In genomic region chr7:81308643-81309354, GRCh38 we compare ENCODE assay signal across 18 cellular contexts.
DNase-seq lines count a peak whose midpoint lies in the region; ATAC-seq and TF ChIP-seq lines count a peak whose summit lies in the region.
"Had no signal": no experiment of that assay in that cellular context is flagged by ENCODE, and none has a peak within 500 bp of the region (broad histone marks: within the 10 kb centered on the region; RNA-seq: fewer than 3 reads in every experiment).

No MANE protein-coding gene starts in this region.

- H3K27me3 ChIP-seq in fibroblast of lung (ENCODE audit: control insufficient read depth, insufficient read depth, low read length) (no peaks in the 10 kb centered on the region), right lobe of liver (no peaks in the 10 kb centered on the region)
- H3K27me3 ChIP-seq: adrenal gland had no signal

- no peak overlapping the region for H3K9ac ChIP-seq in fibroblast of lung (ENCODE audit: insufficient read depth, low read length)

- no peak for TF ChIP-seq CTCF in fibroblast of lung (conservative IDR thresholded peaks at IDR 0.05 in 1 of 2, IDR thresholded peaks at IDR 0.05 in 1 of 2; ENCODE audit: low read depth in 1 of 2, low read length in 2 of 2)
- TF ChIP-seq CTCF in right lobe of liver (IDR thresholded peaks at IDR 0.05), result no peak

- TF ChIP-seq POLR2A in right lobe of liver (IDR thresholded peaks at IDR 0.05), result no peak

- H4K20me1 ChIP-seq in fibroblast of lung (ENCODE audit: control insufficient read depth, extremely low read depth, insufficient read depth, low read length), result no peaks in the 10 kb centered on the region

- ATAC-seq in right lobe of liver (no peak), GM18498 (IDR thresholded peaks at IDR 0.05; ENCODE audit: unreplicated experiment) (no peak)
- ATAC-seq: activated T-cell treated with anti-CD3 and anti-CD28 coated beads, Interleukin-2, amount 50 U/mL, for 4 hours; esophagus mucosa; stimulated activated naive CD8-positive, alpha-beta T cell treated with anti-CD3 and anti-CD28 coated beads, Interleukin-15, amount 100 ng/mL, for 72 hours had no signal

- H3K4me3 ChIP-seq in fibroblast of lung (replicated peaks in 1 of 4; ENCODE audit: control extremely low read depth in 1 of 4, insufficient read depth in 1 of 4, low read depth in 3 of 4, low read length in 4 of 4) (no peak overlapping the region), skeletal muscle cell (ENCODE audit: low read depth, low read length) (no peak overlapping the region), right lobe of liver (no peak overlapping the region)
- H3K4me3 ChIP-seq: adrenal gland, skin epidermis had no signal

- H3K9me3 ChIP-seq in fibroblast of lung (ENCODE audit: control insufficient read depth, insufficient read depth, low read depth, low read length) (no peaks in the 10 kb centered on the region), right lobe of liver (no peaks in the 10 kb centered on the region)
- H3K9me3 ChIP-seq: adrenal gland, Caco-2 had no signal

- H3K4me1 ChIP-seq in fibroblast of lung (ENCODE audit: control insufficient read depth, extremely low read depth, insufficient read depth, low read length), result peaks cover 2% of the 10 kb centered on the region
- H3K4me1 ChIP-seq in right lobe of liver, result no peaks in the 10 kb centered on the region
- H3K4me1 ChIP-seq: adrenal gland, Caco-2 had no signal

- H2AFZ ChIP-seq in fibroblast of lung (ENCODE audit: low read length), result peak overlapping the region; percentile 34

- intact Hi-C loops in right lobe of liver (cut with DNase I), result no loop called here

- H3K4me2 ChIP-seq in fibroblast of lung (ENCODE audit: extremely low read depth, insufficient read depth, low read length), result no peak overlapping the region

- no peaks in the 10 kb centered on the region for H3K79me2 ChIP-seq in fibroblast of lung (ENCODE audit: control insufficient read depth, insufficient read depth, low read length)

- 22% methylated on average over 3 of the region's 3 CpGs for WGBS in right lobe of liver (ENCODE audit: insufficient coverage, low coverage, low lambda C conversion rate, missing lambda C conversion rate)

- H3K27ac ChIP-seq in fibroblast of lung (ENCODE audit: insufficient read depth, low read length), result no peak overlapping the region
- no peak overlapping the region for H3K27ac ChIP-seq in right lobe of liver
- H3K27ac ChIP-seq: 22Rv1, adrenal gland, skin epidermis had no signal

- DNase-seq in NCI-H1417 (lab: John Stamatoyannopoulos, UW) (peak; percentile 19 to 67 (median 56)), NCI-H1417 treated with DMSO at 0.1 percent for 48 hours (lab: John Stamatoyannopoulos, UW) (no peak), NCI-H2227 (lab: John Stamatoyannopoulos, UW; ENCODE audit: unreplicated experiment) (peak; percentile 5), fibroblast of lung (ENCODE audit: low read depth in 2 of 2) (no peak), skeletal muscle cell (ENCODE audit: low read depth) (peak; percentile 33), right lobe of liver (no peak), NCI-H1105 (lab: John Stamatoyannopoulos, UW) (no peak)
- DNase-seq: activated CD4-positive, alpha-beta T cell treated with anti-CD3 and anti-CD28 coated beads, Interleukin-2, amount 10 ng/mL, durations not matched to agents 7 days and 5 days; activated T-cell treated with anti-CD3 and anti-CD28 coated beads, Interleukin-2, amount 50 U/mL, for 4 hours; adrenal gland; Caco-2; NCI-H446; occipital lobe; stimulated activated naive CD8-positive, alpha-beta T cell treated with anti-CD3 and anti-CD28 coated beads, Interleukin-15, amount 100 ng/mL, for 72 hours had no signal

- H3K36me3 ChIP-seq in fibroblast of lung (ENCODE audit: control insufficient read depth, insufficient read depth, low read length), result no peaks in the 10 kb centered on the region
- H3K36me3 ChIP-seq in right lobe of liver, result no peaks in the 10 kb centered on the region
- H3K36me3 ChIP-seq: adrenal gland had no signal

Comparison
In these comparisons a context has a peak if more than half of its experiments do, and no peak if none do; other contexts are left out.
1. DNase-seq: peak in NCI-H1417 (3 of 3), NCI-H2227 (single experiment) and skeletal muscle cell (single experiment); none in NCI-H1417 treated with DMSO at 0.1 percent for 48 hours (single experiment), fibroblast of lung (0 of 2), right lobe of liver (0 of 3) and NCI-H1105 (single experiment).